Comparison of ENCODE assay signal across 8 cellular contexts in the genomic region with DNA sequence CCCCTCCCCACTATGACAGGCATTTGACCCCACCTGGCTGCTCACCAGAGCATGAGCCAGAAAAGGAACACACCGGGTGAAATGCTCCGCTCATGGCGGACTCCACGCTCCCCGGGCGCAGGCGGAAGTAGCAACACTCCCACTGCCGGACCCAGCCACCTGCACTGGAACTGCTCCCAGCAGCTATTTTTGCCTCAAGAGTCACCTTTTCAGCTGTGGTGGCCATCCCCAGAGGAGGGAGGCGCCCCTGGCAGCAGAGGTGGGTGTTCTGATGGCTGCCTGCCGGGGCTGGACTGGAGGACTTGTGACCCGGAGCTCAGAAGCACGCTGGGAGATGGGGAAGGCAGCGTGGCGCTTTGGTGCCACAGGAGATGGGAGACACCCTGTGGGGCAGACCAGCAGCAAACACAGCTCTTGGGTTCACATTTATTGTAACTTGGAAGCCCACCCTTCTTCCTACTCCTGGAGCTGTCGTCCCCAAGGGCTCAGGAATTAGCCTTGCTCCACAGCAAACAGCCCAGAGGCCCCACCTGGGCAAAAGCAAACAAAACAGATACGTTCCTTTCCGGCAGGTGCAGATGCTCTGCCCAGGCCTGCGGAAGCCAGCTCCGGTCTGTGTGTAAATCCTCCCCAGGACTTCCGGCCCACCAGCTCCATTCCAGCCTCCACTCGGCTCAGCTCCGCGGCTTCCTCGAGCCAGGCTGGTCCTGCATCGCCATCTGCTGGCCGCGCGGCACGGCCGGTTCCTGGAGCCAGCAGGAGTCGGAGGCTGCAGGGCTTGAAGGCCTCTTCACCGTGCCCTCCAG. TPM values are rescaled to one million over a fixed set of nuclear protein-coding genes. Genes with fewer than 3 reads are reported as not detected.
DNase-seq lines count a peak whose midpoint lies in the region; ATAC-seq and TF ChIP-seq lines count a peak whose summit lies in the region.

No MANE protein-coding gene starts in this region.

- H3F3A ChIP-seq in GM23338 (replicated peaks; ENCODE audit: low read depth) = peaks cover 50% of the 10 kb centered on the region

- H3K27ac ChIP-seq in GM23338 (ENCODE audit: low read depth) = peak overlapping the region; percentile 86; the same call in 1 of the 2 replicates
- H3K27ac ChIP-seq in heart left ventricle = peak overlapping the region in 7 of 12 donors; percentile 6 to 76 (median 43)
- peak overlapping the region; percentile 72 for H3K27ac ChIP-seq in psoas muscle
- peak overlapping the region; percentile 37 to 69 (median 64) for H3K27ac ChIP-seq in upper lobe of left lung

- peaks cover 21% of the 10 kb centered on the region for H3K79me2 ChIP-seq in GM23338 (replicated peaks; ENCODE audit: insufficient read depth)

- no peak overlapping the region; the same call in 2 of the 3 replicates for H3K4me3 Mint-ChIP-seq in GM23338
- peak overlapping the region; percentile 57 for H3K4me3 Mint-ChIP-seq in T-helper 1 cell treated with Interleukin-12 subunit alpha and Interleukin-12 subunit beta and Interleukin-4 antibody, amounts not matched to agents 30 μg/mL and 1 μg/mL, for 36 hours

- peaks cover 2% of the 10 kb centered on the region; the same call in 2 of the 3 replicates for H3K9me3 Mint-ChIP-seq in GM23338
- no peaks in the 10 kb centered on the region for H3K9me3 Mint-ChIP-seq in T-helper 1 cell treated with Interleukin-12 subunit alpha and Interleukin-12 subunit beta and Interleukin-4 antibody, amounts not matched to agents 30 μg/mL and 1 μg/mL, for 36 hours

- H3K36me3 ChIP-seq in GM23338 (ENCODE audit: insufficient read depth) (peaks cover 10% of the 10 kb centered on the region), heart left ventricle (peaks cover 0 to 51% (median 27%) of the 10 kb centered on the region in 9 donors), psoas muscle (ENCODE audit: insufficient read depth in 1 of 2, low read depth in 1 of 2) (peaks cover 0 to 37% of the 10 kb centered on the region in 2 donors), upper lobe of left lung (peaks cover 5 to 49% (median 26%) of the 10 kb centered on the region in 4 donors)

- H3K4me1 ChIP-seq in GM23338 (ENCODE audit: insufficient read depth) (peaks cover 34% of the 10 kb centered on the region), heart left ventricle (peaks cover 7 to 81% (median 63%) of the 10 kb centered on the region in 12 donors), psoas muscle (peaks cover 50% of the 10 kb centered on the region), upper lobe of left lung (peaks cover 67 to 86% (median 72%) of the 10 kb centered on the region in 4 donors)

- H3K9me2 ChIP-seq in GM23338 (ENCODE audit: insufficient read depth) = no peaks in the 10 kb centered on the region

- H3K27me3 ChIP-seq in GM23338 (ENCODE audit: insufficient read depth) (no peaks in the 10 kb centered on the region), heart left ventricle (no peaks in the 10 kb centered on the region), psoas muscle (ENCODE audit: insufficient read depth in 3 of 3, low read length in 2 of 3) (no peaks in the 10 kb centered on the region), upper lobe of left lung (no peaks in the 10 kb centered on the region)

- H3K4me1 Mint-ChIP-seq in GM23338 = peaks cover 53% of the 10 kb centered on the region
- peaks cover 66% of the 10 kb centered on the region for H3K4me1 Mint-ChIP-seq in T-helper 1 cell treated with Interleukin-12 subunit alpha and Interleukin-12 subunit beta and Interleukin-4 antibody, amounts not matched to agents 30 μg/mL and 1 μg/mL, for 36 hours (ENCODE audit: low read depth)

- peak; percentile 90 to 100 for TF ChIP-seq CTCF in GM23338 (conservative IDR thresholded peaks at IDR 0.05; ENCODE audit: low read depth in 2 of 2)
- TF ChIP-seq CTCF in heart left ventricle (IDR thresholded peaks at IDR 0.05) = peak; percentile 94 to 99 (median 96)
- peak; percentile 97 for TF ChIP-seq CTCF in psoas muscle (IDR thresholded peaks at IDR 0.05)
- peak; percentile 96 to 99 (median 97) for TF ChIP-seq CTCF in upper lobe of left lung (IDR thresholded peaks at IDR 0.05)

- peaks cover 32% of the 10 kb centered on the region for H4K20me1 ChIP-seq in GM23338 (replicated peaks; ENCODE audit: insufficient read depth)

- H3K27ac Mint-ChIP-seq in GM23338 = no peak overlapping the region
- H3K27ac Mint-ChIP-seq in T-helper 1 cell treated with Interleukin-12 subunit alpha and Interleukin-12 subunit beta and Interleukin-4 antibody, amounts not matched to agents 30 μg/mL and 1 μg/mL, for 36 hours = peak overlapping the region; percentile 67

- peak; percentile 22 for ATAC-seq in GM23338
- ATAC-seq in heart left ventricle = peak; percentile 33 to 62 (median 47)
- peak; percentile 53 to 68 (median 66) for ATAC-seq in psoas muscle
- ATAC-seq in upper lobe of left lung (ENCODE audit: low FRiP score in 2 of 2) = peak; percentile 81 to 88

- no peaks in the 10 kb centered on the region for H3K9me3 ChIP-seq in heart left ventricle
- no peaks in the 10 kb centered on the region for H3K9me3 ChIP-seq in psoas muscle
- no peaks in the 10 kb centered on the region for H3K9me3 ChIP-seq in upper lobe of left lung

- no peak for TF ChIP-seq POLR2A in heart left ventricle (IDR thresholded peaks at IDR 0.05)
- TF ChIP-seq POLR2A in upper lobe of left lung (IDR thresholded peaks at IDR 0.05) = peak in 1 of 4 donors; percentile 27

- 26 to 39% (median 30%) methylated on average over 23 to 32 of the region's 32 CpGs for WGBS in heart left ventricle, 4 donors
- WGBS in psoas muscle, 3 donors = 19 to 27% (median 21%) methylated on average over 32 of the region's 32 CpGs
- 10 to 35% methylated on average over 15 to 30 of the region's 32 CpGs for WGBS in upper lobe of left lung, 2 donors

- H3K4me3 ChIP-seq in GM23338 = 0 out of 2 replicates have a peak overlapping the region, but pooled peaks have one; percentile 9
- H3K4me3 ChIP-seq in heart left ventricle = peak overlapping the region in 9 of 12 donors; percentile 2 to 42 (median 26)
- H3K4me3 ChIP-seq in psoas muscle = peak overlapping the region; percentile 54
- H3K4me3 ChIP-seq in upper lobe of left lung = peak overlapping the region in 2 of 4 donors; percentile 21 to 34

- H3K27me3 Mint-ChIP-seq in GM23338 (ENCODE audit: insufficient read depth, low read depth, poor library complexity) = peaks cover 36% of the 10 kb centered on the region
- H3K27me3 Mint-ChIP-seq in T-helper 1 cell treated with Interleukin-12 subunit alpha and Interleukin-12 subunit beta and Interleukin-4 antibody, amounts not matched to agents 30 μg/mL and 1 μg/mL, for 36 hours (ENCODE audit: low read depth) = no peaks in the 10 kb centered on the region

- no peak overlapping the region for H2AFZ ChIP-seq in GM23338

- peaks cover 54% of the 10 kb centered on the region for H3K36me3 Mint-ChIP-seq in GM23338 (ENCODE audit: low read depth)
- peaks cover 54% of the 10 kb centered on the region for H3K36me3 Mint-ChIP-seq in T-helper 1 cell treated with Interleukin-12 subunit alpha and Interleukin-12 subunit beta and Interleukin-4 antibody, amounts not matched to agents 30 μg/mL and 1 μg/mL, for 36 hours (ENCODE audit: low read depth)

- H3K4me2 ChIP-seq in GM23338 = peak overlapping the region; percentile 60

- TF ChIP-seq EP300 in upper lobe of left lung (IDR thresholded peaks at IDR 0.05) = no peak

- DNase-seq in C1 segment of cervical spinal cord (lab: John Stamatoyannopoulos, UW) (peak; percentile 36 to 86 (median 78)), GM23338 (ENCODE audit: low spot score) (peak; percentile 96), NCI-H146 (lab: John Stamatoyannopoulos, UW) (peak; percentile 97), amniotic epithelial cell (ENCODE audit: low read depth) (peak; percentile 91), heart left ventricle (peak; percentile 89 to 96 (median 91)), psoas muscle (peak; percentile 90 to 95), upper lobe of left lung (peak; percentile 95 to 98)

- intact Hi-C loops in heart left ventricle (cut with DNase I) = loop anchor here (2.0 to 10.0 kb wide), 13 partner anchors 32 to 357 kb away; partner anchors contain the start of genes RPL3 (in 5 of the 10) and SYNGR1 (in 4 of the 10)
- intact Hi-C loops in psoas muscle (cut with DNase I) = loop anchor here (2.0 to 5.0 kb wide), 6 partner anchors 26 to 357 kb away; partner anchors contain the start of genes MIEF1 (in 1 of the 2) and RPL3 (in 1 of the 2)

TF ChIP-seq in GM23338, 12 proteins besides CTCF, POLR2A, EP300 and RAD21 (continues in another document):
- no peak for TF ChIP-seq EZH2 (IDR thresholded peaks at IDR 0.05; ENCODE audit: low read depth, unreplicated experiment)

RNA-seq across cellular contexts. Expression of gene RPS19BP1, which starts 3.7 kb away (rescaled TPM):
- total RNA-seq in GM23338 (2014; rRNA removed; shearing (Covaris generic)) = 153 and 169 TPM in 2 replicates
- polyA plus RNA-seq in GM23338 (2016; fragmentation: Nextera tagmentation; extraction: Ambion mirVana) (215 and 216 TPM in 2 replicates), heart left ventricle (100 to 1,000 TPM; 154 to 220 TPM), psoas muscle (100 to 1,000 TPM; 143 to 313 (median 186) TPM)
- total RNA-seq in heart left ventricle (100 to 1,000 TPM in 2 of 9 donors, 10 to 100 TPM in 7; 33.2 to 108 (median 44.5) TPM), psoas muscle (10 to 100 TPM; 34.0 to 52.6 (median 42.6) TPM), upper lobe of left lung (100 to 1,000 TPM in 4 of 6 donors, 10 to 100 TPM in 2; 71.2 to 168 (median 106) TPM)

RNA-seq across cellular contexts. Expression of gene ATF4, which starts 8.5 kb away (rescaled TPM):
- 366 and 446 TPM in 2 replicates for total RNA-seq in GM23338 (2014; rRNA removed; shearing (Covaris generic))
- polyA plus RNA-seq in GM23338 (2016; fragmentation: Nextera tagmentation; extraction: Ambion mirVana) = 553 and 628 TPM in 2 replicates
- 100 to 1,000 TPM; 117 to 322 (median 168) TPM for total RNA-seq in heart left ventricle
- 100 to 1,000 TPM; 378 to 458 TPM for polyA plus RNA-seq in heart left ventricle
- total RNA-seq in psoas muscle = 100 to 1,000 TPM; 246 to 839 (median 408) TPM
- 1,000 to 10,000 TPM; 1,006 to 1,369 (median 1,295) TPM for polyA plus RNA-seq in psoas muscle
- total RNA-seq in upper lobe of left lung = 100 to 1,000 TPM; 255 to 402 (median 364) TPM

RNA-seq across cellular contexts. Expression of gene MIEF1, which starts 26.8 kb away (rescaled TPM):
- 30.0 and 40.1 TPM in 2 replicates for total RNA-seq in GM23338 (2014; rRNA removed; shearing (Covaris generic))
- polyA plus RNA-seq in GM23338 (2016; fragmentation: Nextera tagmentation; extraction: Ambion mirVana) (12.2 and 13.2 TPM in 2 replicates), heart left ventricle (10 to 100 TPM in 1 of 2 donors, 1 to 10 TPM in 1; 6.5 to 22.3 TPM), psoas muscle (10 to 100 TPM in 2 of 3 donors, 1 to 10 TPM in 1; 7.4 to 20.9 (median 14.0) TPM)
- total RNA-seq in heart left ventricle (10 to 100 TPM; 15.4 to 25.2 (median 18.7) TPM), psoas muscle (10 to 100 TPM in 2 of 4 donors, 1 to 10 TPM in 2; 8.6 to 18.7 (median 13.3) TPM), upper lobe of left lung (10 to 100 TPM; 10.5 to 35.3 (median 25.6) TPM)

RNA-seq across cellular contexts. Expression of gene CACNA1I, which starts 41.7 kb away (rescaled TPM):
- total RNA-seq in GM23338 (2014; rRNA removed; shearing (Covaris generic)) = 1.7 and 2.4 TPM in 2 replicates
- polyA plus RNA-seq in GM23338 (2016; fragmentation: Nextera tagmentation; extraction: Ambion mirVana) (0.42 and 0.47 TPM in 2 replicates), heart left ventricle (under 1 TPM; 0.01 to 0.04 TPM), psoas muscle (under 1 TPM; 0.01 to 0.14 (median 0.01) TPM)
- total RNA-seq in heart left ventricle (under 1 TPM in 3 of 9 donors, not detected in 6; 0.02 to 0.07 (median 0.04) TPM), psoas muscle (under 1 TPM in 2 of 4 donors, not detected in 2; 0.04 to 0.06 TPM), upper lobe of left lung (1 to 10 TPM in 1 of 6 donors, under 1 TPM in 5; 0.15 to 4.2 (median 0.34) TPM)

Comparison
In these comparisons a context has a peak if more than half of its experiments do, and no peak if none do; other contexts are left out.
1. ATAC-seq: peak in every context shown above with its lines; median percentile 84 in upper lobe of left lung; 66 in psoas muscle; 47 in heart left ventricle; 22 in GM23338.